ENCODE assay signal across 1 cellular context in the genomic region with DNA sequence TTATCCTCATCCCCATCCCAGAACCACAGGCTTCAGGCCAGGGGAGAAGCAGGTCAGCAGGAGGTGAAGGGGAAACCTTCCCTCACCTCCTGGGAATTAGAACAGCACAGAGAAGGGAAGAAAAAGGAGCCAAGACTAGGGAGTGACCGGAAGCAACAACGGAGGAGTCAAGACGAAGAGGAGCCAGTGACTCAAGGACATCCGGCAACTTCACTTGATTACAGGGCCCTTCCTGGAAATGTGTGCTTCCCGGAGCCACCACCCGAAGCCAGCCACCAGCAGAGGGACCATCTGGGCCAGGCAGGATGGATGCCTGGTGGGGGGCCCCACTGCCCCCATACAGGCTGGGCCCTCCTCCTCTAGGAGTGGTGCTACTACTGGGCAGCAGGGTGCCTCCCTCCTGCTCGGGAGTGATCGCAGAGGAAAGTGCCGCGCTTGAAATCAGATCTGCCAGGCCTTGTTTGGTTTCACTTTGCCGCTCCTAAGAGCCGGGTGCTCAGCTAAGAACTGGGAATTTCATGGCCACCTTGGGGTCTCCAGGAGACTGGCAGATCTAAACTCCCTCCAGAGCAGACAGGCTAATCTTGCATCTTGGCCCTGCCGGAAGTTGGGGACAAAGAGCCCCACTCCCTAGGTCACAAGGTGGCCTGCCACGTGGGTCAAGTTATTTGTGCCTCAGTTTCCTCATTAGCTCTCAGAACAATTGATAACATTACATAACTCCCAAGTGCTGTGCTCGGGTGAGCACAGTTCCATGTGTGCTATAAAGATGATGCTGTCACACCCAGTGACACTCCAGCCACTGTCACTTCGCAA.
TF ChIP-seq lines count a peak whose summit lies in the region.

No MANE protein-coding gene starts in this region.

TF ChIP-seq in K562, 482 proteins besides CTCF, POLR2A, EP300 and RAD21 (continued from another document):
- TF ChIP-seq, protein P1, sequence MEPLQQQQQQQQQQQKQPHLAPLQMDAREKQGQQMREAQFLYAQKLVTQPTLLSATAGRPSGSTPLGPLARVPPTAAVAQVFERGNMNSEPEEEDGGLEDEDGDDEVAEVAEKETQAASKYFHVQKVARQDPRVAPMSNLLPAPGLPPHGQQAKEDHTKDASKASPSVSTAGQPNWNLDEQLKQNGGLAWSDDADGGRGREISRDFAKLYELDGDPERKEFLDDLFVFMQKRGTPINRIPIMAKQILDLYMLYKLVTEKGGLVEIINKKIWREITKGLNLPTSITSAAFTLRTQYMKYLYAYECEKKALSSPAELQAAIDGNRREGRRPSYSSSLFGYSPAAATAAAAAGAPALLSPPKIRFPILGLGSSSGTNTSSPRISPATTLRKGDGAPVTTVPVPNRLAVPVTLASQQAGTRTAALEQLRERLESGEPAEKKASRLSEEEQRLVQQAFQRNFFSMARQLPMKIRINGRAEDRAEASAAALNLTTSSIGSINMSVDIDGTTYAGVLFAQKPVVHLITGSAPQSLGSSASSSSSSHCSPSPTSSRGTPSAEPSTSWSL (CRISPR knock-in tag; IDR thresholded peaks at IDR 0.05; ENCODE audit: borderline replicate concordance), result no peak
TF ChIP-seq in K562: peak in this region for 93.
